ENCODE assay signal across 2 cellular contexts in genomic region chr7:95604811-95605210, GRCh38. TPM values are rescaled to one million over a fixed set of nuclear protein-coding genes. Genes with fewer than 3 reads are reported as not detected.
"Had no signal": no experiment of that assay in that cellular context is flagged by ENCODE, and none has a peak within 500 bp of the region (broad histone marks: within the 10 kb centered on the region; RNA-seq: fewer than 3 reads in every experiment).

No MANE protein-coding gene starts in this region.

RNA-seq across cellular contexts. Expression of gene PDK4, which starts 8.5 kb away (rescaled TPM):
- polyA plus RNA-seq: keratinocyte, mammary epithelial cell had no signal
